Comparison of ENCODE assay signal across 21 cellular contexts in genomic region chr6:29892696-29893095, GRCh38.
"Had no signal": no experiment of that assay in that cellular context is flagged by ENCODE, and none has a peak within 500 bp of the region (broad histone marks: within the 10 kb centered on the region; RNA-seq: fewer than 3 reads in every experiment).

No MANE protein-coding gene starts in this region.

- H3K4me3 ChIP-seq: adrenal gland, ascending aorta, heart right ventricle, left lung, lower lobe of right lung, spleen, tibial nerve had no signal

- H3K36me3 ChIP-seq: adrenal gland, ascending aorta, left lung, spleen, tibial nerve had no signal

- H3K9me3 ChIP-seq: adrenal gland, ascending aorta, heart right ventricle, left lung, lower lobe of right lung, spleen, tibial nerve had no signal

- ATAC-seq: activated CD4-positive, alpha-beta T cell treated with anti-CD3 and anti-CD28 coated beads for 36 hours; foreskin keratinocyte; heart right ventricle; left lung; lower lobe of right lung; naive thymus-derived CD8-positive, alpha-beta T cell; right cardiac atrium had no signal

- H3K27me3 ChIP-seq: adrenal gland, ascending aorta, foreskin keratinocyte, heart right ventricle, left lung, spleen, tibial nerve had no signal

- H3K27ac ChIP-seq: adrenal gland, ascending aorta, foreskin keratinocyte, heart right ventricle, left lung, lower lobe of right lung, spleen, tibial nerve had no signal

- DNase-seq: activated CD4-positive, alpha-beta T cell treated with anti-CD3 and anti-CD28 coated beads for 36 hours; activated CD4-positive, alpha-beta T cell treated with anti-CD3 and anti-CD28 coated beads, Interleukin-2, amount 50 U/mL, for 48 hours; activated CD4-positive, CD25-positive, alpha-beta regulatory T cell; activated CD8-positive, alpha-beta memory T cell treated with anti-CD3 and anti-CD28 coated beads for 24 hours; activated effector memory CD4-positive, alpha-beta T cell treated with anti-CD3 and anti-CD28 coated beads, Interleukin-2, amount 50 U/mL, for 16 hours; activated naive CD4-positive, alpha-beta T cell treated with anti-CD3 and anti-CD28 coated beads for 36 hours; activated naive CD8-positive, alpha-beta T cell treated with anti-CD3 and anti-CD28 coated beads for 36 hours; activated T-cell treated with anti-CD3 and anti-CD28 coated beads, Interleukin-2, amount 50 U/mL, for 1 hour; adrenal gland; heart right ventricle; kidney glomerular epithelial cell; left lung; lower lobe of right lung; naive thymus-derived CD8-positive, alpha-beta T cell; posterior cingulate gyrus; right cardiac atrium; spleen; stimulated activated naive CD4-positive, alpha-beta T cell treated with Interleukin-2 at 50 U/mL for 16 hours had no signal

- H3K4me1 ChIP-seq: adrenal gland, foreskin keratinocyte, lower lobe of right lung, tibial nerve had no signal
